ENCODE assay signal across 14 cellular contexts in the genomic region with DNA sequence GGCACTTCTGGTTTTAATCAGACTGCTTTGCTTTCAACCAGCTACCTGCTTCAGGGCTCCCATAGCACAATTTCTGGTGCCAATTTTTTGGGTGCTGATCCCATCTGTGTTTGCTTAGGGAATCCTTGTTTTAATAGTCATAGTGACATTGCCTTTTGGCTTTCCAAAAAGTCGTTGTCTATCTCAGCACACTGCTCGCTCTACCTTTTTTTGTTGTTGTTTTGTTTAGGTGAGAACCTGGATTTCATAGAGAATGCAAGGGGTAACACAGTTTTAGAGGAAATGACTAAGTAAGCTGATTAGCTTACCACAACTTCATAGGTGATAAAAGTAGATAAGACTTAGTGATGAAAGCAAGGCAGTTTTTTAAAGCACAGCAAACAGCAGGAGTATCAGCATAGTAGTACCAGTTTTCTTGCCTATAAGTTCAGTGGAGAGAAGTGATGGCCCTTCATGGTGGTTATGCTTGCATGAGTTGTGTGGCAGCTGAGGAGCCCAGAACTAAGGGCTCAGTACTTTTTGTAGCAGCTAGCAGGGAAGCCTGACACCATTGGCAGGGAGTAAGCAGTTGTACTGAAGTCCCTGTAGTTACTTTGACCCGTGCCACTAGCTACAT. TPM values are rescaled to one million over a fixed set of nuclear protein-coding genes. Genes with fewer than 3 reads are reported as not detected.
A peak's percentile ranks its signal among the peaks of the same experiment; 100 is the strongest.
DNase-seq lines count a peak whose midpoint lies in the region; ATAC-seq, FAIRE-seq and TF ChIP-seq lines count a peak whose summit lies in the region.
"Had no signal": no experiment of that assay in that cellular context is flagged by ENCODE, and none has a peak within 500 bp of the region (broad histone marks: within the 10 kb centered on the region; RNA-seq: fewer than 3 reads in every experiment).

No MANE protein-coding gene starts in this region.

- CTCF ChIA-PET in T-cell (lab: Charles Lee) = interaction anchor here in 1 of 2 donors (1.3 kb wide), 1 partner anchor 21 kb away, joined by 5 read pairs; no protein-coding TSS in a partner anchor

- H3K4me3 Mint-ChIP-seq in T-cell = peak overlapping the region; percentile 37 to 50 (median 50)

- no peaks in the 10 kb centered on the region for H3K36me3 Mint-ChIP-seq in T-cell

- no peaks in the 10 kb centered on the region for H3K27me3 Mint-ChIP-seq in T-cell

- H3K4me1 Mint-ChIP-seq in T-cell = peaks cover 72 to 87% (median 87%) of the 10 kb centered on the region in 3 donors

- peak overlapping the region; percentile 85 to 93 for H3K27ac Mint-ChIP-seq in T-cell

- no peaks in the 10 kb centered on the region for H3K9me3 Mint-ChIP-seq in T-cell

- ATAC-seq in T-cell (replicated peaks in 1 of 4) = peak; percentile 89 to 96 (median 94)
- ATAC-seq in HG03108 (IDR thresholded peaks at IDR 0.05; ENCODE audit: unreplicated experiment) = no peak

- POLR2A ChIA-PET in T-cell (lab: Charles Lee) = interaction anchor here in 1 of 2 donors (0.6 to 1.5 kb wide), 3 partner anchors 21 to 24 kb away, joined by 3 to 5 read pairs (median 3); no protein-coding TSS in a partner anchor

- FAIRE-seq in GM12892 (lab: Jason Lieb, UNC) = peak; percentile 74

- DNase-seq in A172 (ENCODE audit: low spot score) (peak; percentile 49), GM12892 (ENCODE audit: insufficient read length) (no peak), T-cell (peak in 7 of 34 experiments; percentile 16 to 38 (median 27)), DMS 273 (lab: John Stamatoyannopoulos, UW; ENCODE audit: unreplicated experiment) (no peak), GM19238 (ENCODE audit: insufficient read length, low spot score) (no peak)
- peak; percentile 32 for DNase-seq in effector CD4-positive, alpha-beta T cell
- DNase-seq in stimulated activated CD4-positive, alpha-beta T cell treated with anti-CD3 and anti-CD28 coated beads, Interleukin-4, amount 100 ng/mL, for 4 hours = no peak
- DNase-seq: islet precursor cell; MM.1S; NCI-H748 treated with DMSO at 0.1 percent for 48 hours; occipital lobe; stimulated activated CD4-positive, alpha-beta T cell treated with anti-CD3 and anti-CD28 coated beads, Interleukin-4, amount 100 ng/mL, for 24 hours; T-helper 9 cell had no signal

- no peak for TF ChIP-seq POLR2A in GM12892 (IDR thresholded peaks at IDR 0.05; ENCODE audit: low read depth, low read length)

RNA-seq across cellular contexts. Expression of gene NEK7, which starts 31.3 kb away (rescaled TPM):
- total RNA-seq in A172 (2014; rRNA removed; shearing (Covaris generic)) = 658 and 699 TPM in 2 replicates
- 23.1 TPM for polyA plus RNA-seq in GM12892 (2012; ENCODE audit: missing spikeins)
- 10 to 100 TPM; 31.8 to 75.4 (median 69.9) TPM for total RNA-seq in T-cell

Comparison
In these comparisons a context has a peak if more than half of its experiments do, and no peak if none do; other contexts are left out.
1. DNase-seq: peak in A172 (single experiment) and effector CD4-positive, alpha-beta T cell (single experiment); none in GM12892 (single experiment), stimulated activated CD4-positive, alpha-beta T cell treated with anti-CD3 and anti-CD28 coated beads, Interleukin-4, amount 100 ng/mL, for 4 hours (0 of 2), DMS 273 (single experiment) and GM19238 (single experiment).